Comparison of ENCODE assay signal across 8 cellular contexts in genomic region chr12:49644620-49644994, GRCh38. TPM values are rescaled to one million over a fixed set of nuclear protein-coding genes. Genes with fewer than 3 reads are reported as not detected.
A peak's percentile ranks its signal among the peaks of the same experiment; 100 is the strongest.
DNase-seq lines count a peak whose midpoint lies in the region; ATAC-seq, FAIRE-seq and TF ChIP-seq lines count a peak whose summit lies in the region.

No MANE protein-coding gene starts in this region.

- FAIRE-seq in GM18507 (lab: Jason Lieb, UNC): peak; percentile 85
- no peak for FAIRE-seq in keratinocyte (lab: Jason Lieb, UNC)

- intact Hi-C loops in A673 (cut with micrococcal nuclease; ENCODE audit: unreplicated experiment) (loop anchor here (1.0 to 2.0 kb wide), 3 partner anchors 63 to 134 kb away; partner anchors contain the start of gene FMNL3), mammary epithelial cell (cut with micrococcal nuclease) (loop anchor here (1.0 kb wide), 3 partner anchors 63 to 195 kb away; partner anchors contain the start of gene FMNL3)

- no peaks in the 10 kb centered on the region for H3K9me1 ChIP-seq in keratinocyte (ENCODE audit: control insufficient read depth, extremely low read depth, insufficient read depth, low read length)

- H4K20me1 ChIP-seq in mammary epithelial cell (ENCODE audit: insufficient read depth, low read length): no peaks in the 10 kb centered on the region
- H4K20me1 ChIP-seq in keratinocyte (ENCODE audit: control insufficient read depth, extremely low read depth, insufficient read depth, low read length): no peaks in the 10 kb centered on the region

- H3K27ac ChIP-seq in A673 (ENCODE audit: low read depth, low read length, poor library complexity, severe bottlenecking) (no peak overlapping the region), mammary epithelial cell (ENCODE audit: insufficient read depth, low read depth, low read length) (peak overlapping the region; percentile 37), keratinocyte (ENCODE audit: control insufficient read depth, insufficient read depth, low read length) (peak overlapping the region; percentile 2)

- in situ Hi-C loops in mammary epithelial cell (cut with MboI; ENCODE audit: low sequenced_read_pairs in 2 of 2): loop anchor here (5.0 kb wide), 1 partner anchor 63 kb away; the partner anchor contains the start of gene FMNL3 (in 2 of the 2)

- no peaks in the 10 kb centered on the region for H3K9me3 ChIP-seq in A673 (ENCODE audit: low read depth, low read length, poor library complexity, severe bottlenecking)
- no peaks in the 10 kb centered on the region for H3K9me3 ChIP-seq in mammary epithelial cell (replicated peaks; ENCODE audit: insufficient read depth, low read length)
- H3K9me3 ChIP-seq in keratinocyte (ENCODE audit: control insufficient read depth, low read depth, low read length): no peaks in the 10 kb centered on the region

- H3K36me3 ChIP-seq in A673 (ENCODE audit: insufficient read depth, low read length, poor library complexity, severe bottlenecking) (peaks cover 29% of the 10 kb centered on the region), mammary epithelial cell (ENCODE audit: insufficient read depth, low read length) (peaks cover 3% of the 10 kb centered on the region), keratinocyte (ENCODE audit: control insufficient read depth in 2 of 2, extremely low read depth in 1 of 2, insufficient read depth in 2 of 2, low read length in 2 of 2) (peaks cover 22 to 40% of the 10 kb centered on the region in 2 experiments)

- H3K4me3 ChIP-seq in A673 (ENCODE audit: low read depth, low read length, poor library complexity, severe bottlenecking) (no peak overlapping the region), mammary epithelial cell (replicated peaks in 1 of 3; ENCODE audit: insufficient read depth in 1 of 3, low read depth in 2 of 3, low read length in 3 of 3) (no peak overlapping the region), keratinocyte (ENCODE audit: control insufficient read depth in 2 of 3, extremely low read depth in 1 of 3, insufficient read depth in 2 of 3, low read depth in 1 of 3, low read length in 3 of 3) (no peak overlapping the region)

- H3K9ac ChIP-seq in mammary epithelial cell (ENCODE audit: insufficient read depth, low read length) (no peak overlapping the region), keratinocyte (ENCODE audit: control insufficient read depth, extremely low read depth, insufficient read depth, low read length) (no peak overlapping the region)

- no peak for ATAC-seq in HG03139 (IDR thresholded peaks at IDR 0.05; ENCODE audit: unreplicated experiment)

- CTCF ChIA-PET in A673 (lab: Charles Lee): interaction anchor here (1.7 to 2.0 kb wide), 2 partner anchors 97 to 195 kb away, joined by 4 to 6 read pairs; partner anchors contain the start of gene TMBIM6
- CTCF ChIA-PET in mammary epithelial cell (lab: Charles Lee; ENCODE audit: low non-redundant PET): interaction anchor here (0.6 to 0.9 kb wide), 4 partner anchors 20 to 660 kb away, joined by 3 to 5 read pairs (median 4); partner anchors contain the start of genes PRPF40B and TMBIM6

- 0% methylated on average over 2 of the region's 2 CpGs for WGBS in mammary epithelial cell (ENCODE audit: low coverage, missing lambda C conversion rate)

- H3K4me2 ChIP-seq in mammary epithelial cell (ENCODE audit: insufficient read depth, low read depth, low read length) (peak overlapping the region; percentile 19), keratinocyte (ENCODE audit: control insufficient read depth, extremely low read depth, insufficient read depth, low read depth, low read length) (no peak overlapping the region)

- H3K27me3 ChIP-seq in A673 (replicated peaks; ENCODE audit: insufficient read depth, low read depth, low read length, poor library complexity) (no peaks in the 10 kb centered on the region), mammary epithelial cell (ENCODE audit: insufficient read depth, low read length) (no peaks in the 10 kb centered on the region), keratinocyte (ENCODE audit: control insufficient read depth, extremely low read depth, insufficient read depth, low read length) (no peaks in the 10 kb centered on the region)

- TF ChIP-seq CTCF in A673 (conservative IDR thresholded peaks at IDR 0.05; ENCODE audit: low read depth, low read length): peak; percentile 91
- TF ChIP-seq CTCF in mammary epithelial cell (conservative IDR thresholded peaks at IDR 0.05 in 1 of 2, IDR thresholded peaks at IDR 0.05 in 1 of 2; ENCODE audit: extremely low read depth in 1 of 2, insufficient read depth in 1 of 2, low read depth in 1 of 2, low read length in 2 of 2): peak; percentile 87 to 98
- peak; percentile 80 to 95 (median 87) for TF ChIP-seq CTCF in keratinocyte (optimal IDR thresholded peaks at IDR 0.05 in 1 of 3, IDR thresholded peaks at IDR 0.05 in 1 of 3, conservative IDR thresholded peaks at IDR 0.05 in 1 of 3; ENCODE audit: extremely low read depth in 1 of 3, insufficient read depth in 2 of 3, low read length in 3 of 3)

- H3K4me1 ChIP-seq in A673 (ENCODE audit: insufficient read depth, low read length, poor library complexity, severe bottlenecking) (peaks cover 9% of the 10 kb centered on the region), mammary epithelial cell (ENCODE audit: insufficient read depth, low read length) (peaks cover 17% of the 10 kb centered on the region), keratinocyte (ENCODE audit: control insufficient read depth, extremely low read depth, insufficient read depth, low read length) (peaks cover 15% of the 10 kb centered on the region)

- dilution Hi-C loops in mammary epithelial cell (cut with HindIII; ENCODE audit: low sequenced_read_pairs) (loop anchor here (5.0 to 10.0 kb wide), 4 partner anchors 33 to 160 kb away; partner anchors contain the start of gene FMNL3), keratinocyte (cut with MboI; ENCODE audit: extremely low pct_ligation_motif_present, low sequenced_read_pairs) (no loop called here)

- BruUV-seq in A673 (replicated peaks; lab: Mats Ljungman, UMichigan) (TSS peak; percentile 9), mammary epithelial cell (replicated peaks; lab: Mats Ljungman, UMichigan) (no TSS peak)

- DNase-seq in A673 (ENCODE audit: low spot score): peak; percentile 81
- DNase-seq in GM18507 (ENCODE audit: extremely low spot score, insufficient read length, low read depth): peak; percentile 74
- peak; percentile 34 for DNase-seq in NCI-H2107 (lab: John Stamatoyannopoulos, UW)
- peak; percentile 50 to 65 (median 65) for DNase-seq in activated CD4-positive, CD25-positive, alpha-beta regulatory T cell (lab: John Stamatoyannopoulos, UW)
- peak; percentile 51 for DNase-seq in mammary epithelial cell
- no peak for DNase-seq in keratinocyte (ENCODE audit: low read depth, low spot score)
- DNase-seq in stimulated activated CD4-positive, alpha-beta T cell treated with anti-CD3 and anti-CD28 coated beads, Interleukin-1b, Interleukin-23, amount 100 ng/mL, for 4 hours (ENCODE audit: low read depth in 2 of 2): peak; percentile 72 to 76

- H2AFZ ChIP-seq in mammary epithelial cell (ENCODE audit: low read depth, low read length): no peak overlapping the region
- no peak overlapping the region for H2AFZ ChIP-seq in keratinocyte (ENCODE audit: control insufficient read depth, low read length)

- H3K79me2 ChIP-seq in mammary epithelial cell (ENCODE audit: insufficient read depth, low read length) (no peaks in the 10 kb centered on the region), keratinocyte (ENCODE audit: control insufficient read depth, insufficient read depth, low read length) (no peaks in the 10 kb centered on the region)

- POLR2A ChIA-PET in A673 (lab: Charles Lee; ENCODE audit: low non-redundant PET): interaction anchor here (0.6 kb wide), 1 partner anchor 152 kb away, joined by 6 read pairs; no protein-coding TSS in a partner anchor

RNA-seq across cellular contexts. Expression of gene PRPF40B, which starts 21.2 kb away (rescaled TPM):
- total RNA-seq in A673 (2021) (14.0 and 19.4 TPM in 2 replicates), mammary epithelial cell (10 to 100 TPM in 1 of 2 donors, 1 to 10 TPM in 1; 8.0 to 34.4 TPM)
- polyA plus RNA-seq in mammary epithelial cell (14.4 TPM), keratinocyte (12.7 to 19.0 TPM (median 13.3 TPM) in 3 replicates)
- polyA minus RNA-seq in mammary epithelial cell (21.9 TPM), keratinocyte (5.5 to 13.2 TPM (median 11.8 TPM) in 3 replicates)
- 19.3 TPM for polyA plus RNA-seq in keratinocyte (2011; ENCODE audit: low read depth)
- 5.5 and 10.5 TPM in 2 replicates for polyA plus RNA-seq in keratinocyte (2011; cell fraction: cytosol; rRNA removed)
- polyA plus RNA-seq in keratinocyte (2011; cell fraction: nucleus; rRNA removed): 44.4 and 54.0 TPM in 2 replicates
- 12.7 and 15.3 TPM in 2 replicates for polyA plus RNA-seq in keratinocyte (2012; ENCODE audit: low replicate concordance)
- polyA minus RNA-seq in keratinocyte (2011; cell fraction: cytosol; rRNA and poly(A)+ RNA removed): 6.1 TPM
- polyA minus RNA-seq in keratinocyte (2011; cell fraction: nucleus; rRNA and poly(A)+ RNA removed): 9.2 and 14.7 TPM in 2 replicates

RNA-seq across cellular contexts. Expression of gene FAM186B, which starts 39.2 kb away (rescaled TPM):
- total RNA-seq in A673 (2021): 0.19 and 0.20 TPM in 2 replicates
- under 1 TPM; 0.33 to 0.35 TPM for total RNA-seq in mammary epithelial cell
- 0.19 TPM for polyA plus RNA-seq in mammary epithelial cell
- not detected for polyA minus RNA-seq in mammary epithelial cell
- polyA plus RNA-seq in keratinocyte: 0.12 to 0.23 TPM (median 0.13 TPM) in 3 replicates
- polyA plus RNA-seq in keratinocyte (2011; ENCODE audit: low read depth): not detected
- polyA plus RNA-seq in keratinocyte (2011; cell fraction: cytosol; rRNA removed): 0.14 and 0.18 TPM in 2 replicates
- 0.17 and 0.19 TPM in 2 replicates for polyA plus RNA-seq in keratinocyte (2011; cell fraction: nucleus; rRNA removed)
- 0.20 and 0.26 TPM in 2 replicates for polyA plus RNA-seq in keratinocyte (2012; ENCODE audit: low replicate concordance)
- 0.20 to 0.26 TPM in 2 of 3 replicates, not detected in the other for polyA minus RNA-seq in keratinocyte
- not detected for polyA minus RNA-seq in keratinocyte (2011; cell fraction: cytosol; rRNA and poly(A)+ RNA removed)
- polyA minus RNA-seq in keratinocyte (2011; cell fraction: nucleus; rRNA and poly(A)+ RNA removed): 0.32 and 0.47 TPM in 2 replicates
